Comparison of ENCODE assay signal across 10 cellular contexts in genomic region chr1:190436615-190437014, GRCh38. TPM values are rescaled to one million over a fixed set of nuclear protein-coding genes. Genes with fewer than 3 reads are reported as not detected.
DNase-seq lines count a peak whose midpoint lies in the region; ATAC-seq and TF ChIP-seq lines count a peak whose summit lies in the region.
"Had no signal": no experiment of that assay in that cellular context is flagged by ENCODE, and none has a peak within 500 bp of the region (broad histone marks: within the 10 kb centered on the region; RNA-seq: fewer than 3 reads in every experiment).

No MANE protein-coding gene starts in this region.

- peak; percentile 25 for TF ChIP-seq CTCF in astrocyte of the cerebellum (IDR thresholded peaks at IDR 0.05; ENCODE audit: low read depth, low read length, missing control alignments)
- TF ChIP-seq CTCF in progenitor cell of endocrine pancreas (IDR thresholded peaks at IDR 0.05; ENCODE audit: unreplicated experiment), result peak; percentile 35

- H3K36me3 ChIP-seq in CD4-positive, alpha-beta memory T cell (ENCODE audit: insufficient read depth, low read length), result no peaks in the 10 kb centered on the region

- H3K4me1 Mint-ChIP-seq in progenitor cell of endocrine pancreas (ENCODE audit: low read depth), result no peaks in the 10 kb centered on the region
- no peaks in the 10 kb centered on the region for H3K4me1 Mint-ChIP-seq in activated T-cell treated with anti-CD3 and anti-CD28 coated beads, Interleukin-2, amount 50 U/mL, for 72 hours (ENCODE audit: low read depth)
- H3K4me1 Mint-ChIP-seq in CD4-positive, alpha-beta memory T cell, result no peaks in the 10 kb centered on the region

- ATAC-seq in GM19351 (IDR thresholded peaks at IDR 0.05; ENCODE audit: unreplicated experiment), result no peak
- no peak for ATAC-seq in activated T-cell treated with anti-CD3 and anti-CD28 coated beads, Interleukin-2, amount 50 U/mL, for 72 hours (replicated peaks in 1 of 2)

- H3K4me3 Mint-ChIP-seq in progenitor cell of endocrine pancreas (ENCODE audit: low read depth), result no peak overlapping the region
- H3K4me3 Mint-ChIP-seq in activated T-cell treated with anti-CD3 and anti-CD28 coated beads, Interleukin-2, amount 50 U/mL, for 72 hours, result no peak overlapping the region
- no peak overlapping the region for H3K4me3 Mint-ChIP-seq in CD4-positive, alpha-beta memory T cell

- no peak overlapping the region for H3K27ac Mint-ChIP-seq in progenitor cell of endocrine pancreas
- H3K27ac Mint-ChIP-seq in activated T-cell treated with anti-CD3 and anti-CD28 coated beads, Interleukin-2, amount 50 U/mL, for 72 hours, result no peak overlapping the region
- no peak overlapping the region for H3K27ac Mint-ChIP-seq in CD4-positive, alpha-beta memory T cell

- no peaks in the 10 kb centered on the region for H3K36me3 Mint-ChIP-seq in progenitor cell of endocrine pancreas (ENCODE audit: insufficient read depth)
- H3K36me3 Mint-ChIP-seq in activated T-cell treated with anti-CD3 and anti-CD28 coated beads, Interleukin-2, amount 50 U/mL, for 72 hours (ENCODE audit: insufficient read depth in 2 of 2), result no peaks in the 10 kb centered on the region
- no peaks in the 10 kb centered on the region for H3K36me3 Mint-ChIP-seq in CD4-positive, alpha-beta memory T cell

- no peaks in the 10 kb centered on the region for H3K9me3 Mint-ChIP-seq in progenitor cell of endocrine pancreas (ENCODE audit: low read depth)
- H3K9me3 Mint-ChIP-seq in activated T-cell treated with anti-CD3 and anti-CD28 coated beads, Interleukin-2, amount 50 U/mL, for 72 hours, result peaks cover 0 to 10% of the 10 kb centered on the region in 2 donors
- H3K9me3 Mint-ChIP-seq in CD4-positive, alpha-beta memory T cell, result peaks cover 0 to 9% (median 3%) of the 10 kb centered on the region in 8 donors

- no peak overlapping the region for H3K4me3 ChIP-seq in astrocyte of the cerebellum (ENCODE audit: low read depth, low read length)
- H3K4me3 ChIP-seq in CD4-positive, alpha-beta memory T cell (ENCODE audit: low read length in 2 of 2), result no peak overlapping the region

- no peaks in the 10 kb centered on the region for H3K27me3 ChIP-seq in CD4-positive, alpha-beta memory T cell (ENCODE audit: insufficient read depth, low read length)

- no peaks in the 10 kb centered on the region for H3K9me3 ChIP-seq in CD4-positive, alpha-beta memory T cell (ENCODE audit: control insufficient read depth in 1 of 2, low read length in 2 of 2)

- POLR2A ChIA-PET in CD4-positive, alpha-beta memory T cell (lab: Charles Lee; ENCODE audit: partially characterized antibody), result no interaction called here

- intact Hi-C loops in CD4-positive, alpha-beta memory T cell (cut with micrococcal nuclease), result no loop called here

- in situ Hi-C loops in astrocyte of the cerebellum (cut with HindIII; ENCODE audit: low sequenced_read_pairs), result no loop called here

- CTCF ChIA-PET in CD4-positive, alpha-beta memory T cell (lab: Charles Lee; ENCODE audit: partially characterized antibody), result no interaction called here

- DNase-seq in DMS 273 (lab: John Stamatoyannopoulos, UW; ENCODE audit: unreplicated experiment), result peak; percentile 64
- DNase-seq in DMS 273 treated with DMSO at 0.1 percent for 48 hours (lab: John Stamatoyannopoulos, UW), result no peak
- peak; percentile 3 for DNase-seq in NCI-H1092 (lab: John Stamatoyannopoulos, UW)
- peak; percentile 28 for DNase-seq in astrocyte of the cerebellum (ENCODE audit: low read depth)
- DNase-seq in progenitor cell of endocrine pancreas (ENCODE audit: low spot score, unreplicated experiment), result no peak
- DNase-seq in activated T-cell treated with anti-CD3 and anti-CD28 coated beads, Interleukin-2, amount 50 U/mL, for 72 hours, result no peak
- no peak for DNase-seq in CD4-positive, alpha-beta memory T cell
- DNase-seq: 8988T had no signal

- H3K4me1 ChIP-seq in CD4-positive, alpha-beta memory T cell (ENCODE audit: insufficient read depth, low read length), result no peaks in the 10 kb centered on the region

- no peaks in the 10 kb centered on the region for H3K27me3 Mint-ChIP-seq in progenitor cell of endocrine pancreas
- no peaks in the 10 kb centered on the region for H3K27me3 Mint-ChIP-seq in activated T-cell treated with anti-CD3 and anti-CD28 coated beads, Interleukin-2, amount 50 U/mL, for 72 hours (ENCODE audit: low read depth)
- H3K27me3 Mint-ChIP-seq in CD4-positive, alpha-beta memory T cell, result no peaks in the 10 kb centered on the region

- no peak overlapping the region for H3K27ac ChIP-seq in CD4-positive, alpha-beta memory T cell (ENCODE audit: low read depth, low read length)

RNA-seq across cellular contexts. Expression of gene BRINP3, which starts 41.0 kb away (rescaled TPM):
- 0.11 TPM in 1 of 2 replicates, not detected in the other for total RNA-seq in progenitor cell of endocrine pancreas
- total RNA-seq in activated T-cell treated with anti-CD3 and anti-CD28 coated beads, Interleukin-2, amount 50 U/mL, for 72 hours, result not detected
- not detected for total RNA-seq in CD4-positive, alpha-beta memory T cell
- not detected for polyA plus RNA-seq in CD4-positive, alpha-beta memory T cell
- total RNA-seq: activated CD8-positive, alpha-beta memory T cell treated with anti-CD3 and anti-CD28 coated beads for 36 hours had no signal

Comparison
In these comparisons a context has a peak if more than half of its experiments do, and no peak if none do; other contexts are left out.
1. DNase-seq: peak in DMS 273 (single experiment), NCI-H1092 (single experiment) and astrocyte of the cerebellum (single experiment); none in DMS 273 treated with DMSO at 0.1 percent for 48 hours (single experiment), progenitor cell of endocrine pancreas (single experiment), activated T-cell treated with anti-CD3 and anti-CD28 coated beads, Interleukin-2, amount 50 U/mL, for 72 hours (0 of 2) and CD4-positive, alpha-beta memory T cell (0 of 5).